ENCODE assay signal across 8 cellular contexts in genomic region chr5:142655339-142656267, GRCh38.
DNase-seq lines count a peak whose midpoint lies in the region; ATAC-seq and FAIRE-seq lines count a peak whose summit lies in the region.

No MANE protein-coding gene starts in this region.

- ATAC-seq in HG03460 (IDR thresholded peaks at IDR 0.05; ENCODE audit: unreplicated experiment): peak; percentile 65

- FAIRE-seq in endometrium (lab: Jason Lieb, UNC): peak; percentile 94

- DNase-seq in NCI-H2081 (lab: John Stamatoyannopoulos, UW) (peak; percentile 52 to 62), NCI-H2081 treated with DMSO at 0.1 percent for 48 hours (lab: John Stamatoyannopoulos, UW) (no peak), NOMO-1 treated with DMSO at 0.1 percent for 48 hours (lab: John Stamatoyannopoulos, UW; ENCODE audit: unreplicated experiment) (peak; percentile 55), midbrain (lab: John Stamatoyannopoulos, UW) (peak; percentile 92)
- DNase-seq in activated CD8-positive, alpha-beta memory T cell treated with anti-CD3 and anti-CD28 coated beads, Interleukin-2, amount 50 U/mL, for 1 hour (ENCODE audit: extremely low read depth): peak; percentile 11
- DNase-seq in stimulated activated CD8-positive, alpha-beta memory T cell treated with anti-CD3 and anti-CD28 coated beads, Interleukin-4, amount 100 ng/mL, for 4 hours (ENCODE audit: low read depth in 2 of 2, low spot score in 1 of 2): peak; percentile 20 to 45
